9 cellular contexts compared by ENCODE assay signal in the genomic region with DNA sequence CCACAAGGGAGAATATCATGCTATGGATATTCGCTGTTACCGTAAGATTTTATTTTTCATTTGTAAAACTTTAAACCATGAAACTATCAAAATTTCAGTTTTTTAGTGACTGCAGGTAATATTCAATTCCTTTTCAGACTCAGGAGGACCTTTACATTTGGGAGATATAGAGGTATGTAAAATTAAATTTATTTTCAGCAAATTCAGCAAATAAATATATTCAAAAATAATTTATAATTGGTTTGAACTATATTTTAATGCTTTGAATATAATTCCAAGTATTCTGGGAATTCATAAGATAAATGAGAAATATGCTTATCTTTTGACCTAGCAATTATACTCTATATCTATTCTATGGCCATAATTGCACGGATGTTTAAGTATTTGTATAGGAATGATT. TPM values are rescaled to one million over a fixed set of nuclear protein-coding genes. Genes with fewer than 3 reads are reported as not detected.
"Had no signal": no experiment of that assay in that cellular context is flagged by ENCODE, and none has a peak within 500 bp of the region (broad histone marks: within the 10 kb centered on the region; RNA-seq: fewer than 3 reads in every experiment).

No MANE protein-coding gene starts in this region.

- H2AFZ ChIP-seq: GM23338 had no signal

- ATAC-seq: GM23338, HepG2 had no signal

- H3K4me2 ChIP-seq: GM23338 had no signal

- H3K27ac ChIP-seq: HL-60 had no signal

- H3K4me3 ChIP-seq: GM23338 had no signal

- FAIRE-seq: H1, H54, HepG2 had no signal

- DNase-seq: H9, HCEC 1CT had no signal

RNA-seq across cellular contexts. Expression of a gene that starts 28.6 kb away (rescaled TPM):
- total RNA-seq: GM23338, H1, H9, HepG2, HT1080 had no signal
- polyA plus RNA-seq: GM23338, H1, HepG2, IgD-negative memory B cell had no signal

RNA-seq across cellular contexts. Expression of a gene that starts 34.3 kb away (rescaled TPM):
- total RNA-seq: H1, H9, HepG2, HT1080 had no signal
